In the genomic region with DNA sequence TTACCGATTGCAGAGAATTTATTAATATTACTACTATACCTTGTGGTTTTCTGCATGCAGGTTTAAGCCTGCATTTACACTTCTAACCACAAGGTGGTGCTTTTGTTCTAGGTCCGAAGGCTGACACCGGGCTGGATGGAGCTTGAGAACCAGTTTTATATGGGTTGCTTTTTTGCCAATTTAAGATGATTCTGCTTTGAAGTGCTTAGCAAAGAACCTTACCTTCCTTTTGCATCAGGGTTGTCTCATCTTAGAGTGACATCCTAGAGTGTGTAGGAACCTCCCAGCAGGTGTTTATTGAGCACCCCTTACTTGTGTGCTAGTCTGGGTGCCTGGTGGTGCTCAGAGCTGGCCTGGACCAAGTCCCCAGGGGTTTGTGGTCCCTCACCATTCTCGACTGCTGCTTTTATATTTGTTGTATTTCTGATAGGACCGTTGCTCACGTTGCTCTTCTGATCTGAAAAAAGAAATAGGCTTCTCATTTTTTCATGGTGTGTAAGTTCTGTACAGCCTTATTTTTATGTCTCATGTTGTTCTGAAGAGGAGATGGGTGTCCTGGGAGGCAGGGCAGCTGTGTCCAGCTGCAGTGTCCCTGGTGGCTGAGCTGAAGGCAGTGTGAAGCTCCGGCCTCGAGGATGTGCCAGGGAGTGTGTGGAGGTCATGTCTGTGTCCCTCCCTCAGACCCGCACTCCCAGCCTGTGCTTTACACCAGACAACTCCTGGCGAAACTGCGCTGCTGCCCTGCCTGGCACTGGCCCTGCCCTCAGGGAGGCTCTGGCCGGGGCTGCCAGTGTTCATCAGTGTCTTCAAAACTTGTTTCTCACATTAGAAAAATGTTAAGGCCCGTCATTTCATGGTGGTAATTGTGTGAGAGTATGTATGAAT, we compare ENCODE assay signal across 8 cellular contexts. TPM values are rescaled to one million over a fixed set of nuclear protein-coding genes. Genes with fewer than 3 reads are reported as not detected.
DNase-seq lines count a peak whose midpoint lies in the region; ATAC-seq and TF ChIP-seq lines count a peak whose summit lies in the region.

No MANE protein-coding gene starts in this region.

- H3K4me1 ChIP-seq in iPS-20b (ENCODE audit: insufficient read depth, low read length) (peaks cover 44% of the 10 kb centered on the region; the same call in 1 of the 2 replicates), spleen (peaks cover 10 to 92% (median 49%) of the 10 kb centered on the region in 6 donors)

- no peaks in the 10 kb centered on the region for H3K27me3 ChIP-seq in iPS-20b (ENCODE audit: insufficient read depth, low read length)
- H3K27me3 ChIP-seq in spleen (replicated peaks in 1 of 7) = no peaks in the 10 kb centered on the region

- DNase-seq in EH (ENCODE audit: low read depth) (peak; percentile 72), KG1 (lab: John Stamatoyannopoulos, UW) (peak; percentile 19), RPMI7951 (ENCODE audit: low read depth) (peak; percentile 42), astrocyte of the hippocampus (ENCODE audit: low read depth, low spot score) (peak; percentile 81), spleen (peak; percentile 76)

- H3K36me3 ChIP-seq in iPS-20b (ENCODE audit: insufficient read depth, low read depth, low read length) = peaks cover 9% of the 10 kb centered on the region; the same call in 1 of the 2 replicates
- peaks cover 0 to 47% (median 0%) of the 10 kb centered on the region in 6 donors for H3K36me3 ChIP-seq in spleen

- H3K27ac ChIP-seq in iPS-20b (ENCODE audit: low read length) (peak overlapping the region; percentile 12), spleen (peak overlapping the region in 6 of 8 donors; percentile 16 to 72 (median 56))

- intact Hi-C loops in spleen (cut with DNase I; ENCODE audit: low total_unique reads) = loop anchor here (10.0 kb wide), 1 partner anchor 102 kb away; no protein-coding TSS in a partner anchor

- no peak for TF ChIP-seq POLR2A in spleen (IDR thresholded peaks at IDR 0.05)

- WGBS in spleen, 5 donors = 34 to 53% (median 43%) methylated on average over 13 of the region's 13 CpGs

- H3K9me3 ChIP-seq in iPS-20b (ENCODE audit: insufficient read depth, low read depth, low read length) = no peaks in the 10 kb centered on the region
- H3K9me3 ChIP-seq in spleen = no peaks in the 10 kb centered on the region

- H3K9ac ChIP-seq in iPS-20b (ENCODE audit: low read depth, low read length) = peak overlapping the region; percentile 21; the same call in 1 of the 2 replicates

- H3K4me3 ChIP-seq in iPS-20b (ENCODE audit: low read length) (no peak overlapping the region), spleen (no peak overlapping the region)

- TF ChIP-seq CTCF in spleen (IDR thresholded peaks at IDR 0.05 in 8 of 11, conservative IDR thresholded peaks at IDR 0.05 in 3 of 11) = peak; percentile 66 to 91 (median 85)

- peak; percentile 71 for ATAC-seq in GM21423 (IDR thresholded peaks at IDR 0.05; ENCODE audit: unreplicated experiment)
- ATAC-seq in HG03039 (IDR thresholded peaks at IDR 0.05; ENCODE audit: unreplicated experiment) = no peak

RNA-seq across cellular contexts. Expression of a gene that starts 54.3 kb away (rescaled TPM):
- 11.5 and 18.8 TPM in 2 replicates for total RNA-seq in RPMI7951 (2014; rRNA removed; shearing (Covaris generic))
- total RNA-seq in spleen = 100 to 1,000 TPM in 6 of 7 donors, 10 to 100 TPM in 1; 87.7 to 163 (median 130) TPM
- polyA plus RNA-seq in spleen = 10 to 100 TPM; 35.5 to 60.9 (median 54.9) TPM

Comparison
In these comparisons a context has a peak if more than half of its experiments do, and no peak if none do; other contexts are left out.
1. DNase-seq: peak in every context shown above with its lines; median percentile 81 in astrocyte of the hippocampus; 76 in spleen; 72 in EH; 42 in RPMI7951; 19 in KG1.